ENCODE assay signal across 11 cellular contexts in the genomic region with DNA sequence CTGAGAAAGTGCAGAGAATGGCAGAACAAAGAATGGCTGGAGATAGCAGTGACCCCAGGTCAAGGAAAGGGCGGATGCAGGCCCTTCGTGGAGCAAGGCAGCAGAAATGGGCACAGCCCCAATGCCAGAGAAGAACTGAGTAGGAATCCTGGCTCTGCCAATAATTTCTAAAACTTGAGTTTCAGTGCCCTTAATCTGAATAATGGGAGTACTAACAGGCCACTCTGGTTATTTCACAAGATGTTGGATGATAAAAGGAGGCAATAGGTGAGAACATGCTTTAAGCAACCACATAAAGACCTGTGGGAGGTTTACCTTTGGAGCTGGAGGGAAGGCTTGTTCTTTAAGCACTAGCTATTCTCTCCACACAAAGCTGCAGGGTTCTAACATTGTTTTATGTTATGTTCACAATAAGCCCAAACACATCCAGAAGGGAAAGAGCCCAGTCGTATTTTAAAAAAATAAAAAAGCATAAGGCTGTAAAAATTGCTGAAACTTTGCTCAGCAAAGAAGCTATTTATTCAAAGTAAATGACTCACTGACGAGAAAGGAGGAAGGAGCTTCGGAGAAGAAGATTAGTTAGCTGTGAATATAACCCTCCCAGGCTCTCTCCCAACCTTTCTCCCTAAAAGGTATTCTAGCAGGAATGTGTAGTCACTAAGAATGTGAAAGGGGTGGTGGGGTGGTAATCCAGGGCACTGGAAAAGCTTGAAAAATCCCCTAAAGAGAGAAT.
A peak's percentile ranks its signal among the peaks of the same experiment; 100 is the strongest.
DNase-seq lines count a peak whose midpoint lies in the region; ATAC-seq and TF ChIP-seq lines count a peak whose summit lies in the region.
"Had no signal": no experiment of that assay in that cellular context is flagged by ENCODE, and none has a peak within 500 bp of the region (broad histone marks: within the 10 kb centered on the region; RNA-seq: fewer than 3 reads in every experiment).

No MANE protein-coding gene starts in this region.

- no peak overlapping the region for H3K27ac Mint-ChIP-seq in CD8-positive, alpha-beta T cell
- H3K27ac Mint-ChIP-seq: stimulated activated naive CD8-positive, alpha-beta T cell treated with anti-CD3 and anti-CD28 coated beads, Interleukin-15, Interleukin-2, amounts not matched to agents 100 ng/mL and 50 ng/mL, for 24 hours had no signal

- H3K9me3 ChIP-seq in heart right ventricle: no peaks in the 10 kb centered on the region
- H3K9me3 ChIP-seq in CD8-positive, alpha-beta T cell (ENCODE audit: low read length): no peaks in the 10 kb centered on the region

- H3K4me1 Mint-ChIP-seq in CD8-positive, alpha-beta T cell (ENCODE audit: low read depth): no peaks in the 10 kb centered on the region

- H3K36me3 Mint-ChIP-seq in CD8-positive, alpha-beta T cell: no peaks in the 10 kb centered on the region

- H3K9me3 Mint-ChIP-seq in CD8-positive, alpha-beta T cell: no peaks in the 10 kb centered on the region

- TF ChIP-seq CTCF in WI38 (IDR thresholded peaks at IDR 0.05; ENCODE audit: low read depth, low read length) (no peak), heart right ventricle (IDR thresholded peaks at IDR 0.05) (no peak)
- no peak for TF ChIP-seq CTCF in CD8-positive, alpha-beta T cell (IDR thresholded peaks at IDR 0.05)

- peak in 3 of 8 donors; percentile 28 to 49 (median 48) for ATAC-seq in heart right ventricle
- no peak for ATAC-seq in CD8-positive, alpha-beta T cell

- H3K4me3 Mint-ChIP-seq in CD8-positive, alpha-beta T cell: no peak overlapping the region
- H3K4me3 Mint-ChIP-seq: stimulated activated naive CD8-positive, alpha-beta T cell treated with anti-CD3 and anti-CD28 coated beads, Interleukin-15, Interleukin-2, amounts not matched to agents 100 ng/mL and 50 ng/mL, for 24 hours had no signal

- DNase-seq in ELF-1 (ENCODE audit: low read depth, low spot score) (peak; percentile 24), heart right ventricle (no peak), renal cortical epithelial cell (ENCODE audit: low read depth) (peak; percentile 18), substantia nigra (lab: John Stamatoyannopoulos, UW) (no peak), NCI-H1092 treated with DMSO at 0.1 percent for 48 hours (lab: John Stamatoyannopoulos, UW) (no peak)
- DNase-seq in CD8-positive, alpha-beta T cell: no peak
- DNase-seq in activated CD8-positive, alpha-beta memory T cell treated with anti-CD3 and anti-CD28 coated beads, Interleukin-2, amount 50 U/mL, for 48 hours: no peak
- DNase-seq: effector CD4-positive, alpha-beta T cell; occipital lobe had no signal

- no peaks in the 10 kb centered on the region for H3K27me3 ChIP-seq in heart right ventricle
- no peaks in the 10 kb centered on the region for H3K27me3 ChIP-seq in CD8-positive, alpha-beta T cell (ENCODE audit: insufficient read depth, low read length)

- CTCF ChIA-PET in CD8-positive, alpha-beta T cell (lab: Charles Lee): no interaction called here

- no peaks in the 10 kb centered on the region for H3K27me3 Mint-ChIP-seq in CD8-positive, alpha-beta T cell (ENCODE audit: low read depth)
- H3K27me3 Mint-ChIP-seq: stimulated activated naive CD8-positive, alpha-beta T cell treated with anti-CD3 and anti-CD28 coated beads, Interleukin-15, Interleukin-2, amounts not matched to agents 100 ng/mL and 50 ng/mL, for 24 hours had no signal

- H3K4me1 ChIP-seq in heart right ventricle: peaks cover 0 to 23% (median 14%) of the 10 kb centered on the region in 9 donors
- H3K4me1 ChIP-seq in CD8-positive, alpha-beta T cell (ENCODE audit: insufficient read depth, low read length): no peaks in the 10 kb centered on the region

- H3K27ac ChIP-seq in heart right ventricle (peak overlapping the region in 6 of 10 donors; percentile 2 to 43 (median 32)), substantia nigra (ENCODE audit: low read depth, low read length, poor library complexity, severe bottlenecking) (no peak overlapping the region)
- H3K27ac ChIP-seq in CD8-positive, alpha-beta T cell (ENCODE audit: low read depth, low read length): no peak overlapping the region

- 36 to 49% methylated on average over 5 of the region's 5 CpGs for WGBS in heart right ventricle, 2 donors

- intact Hi-C loops in heart right ventricle (cut with DNase I): no loop called here
- intact Hi-C loops in CD8-positive, alpha-beta T cell (cut with DNase I, micrococcal nuclease): no loop called here

- no peaks in the 10 kb centered on the region for H3K36me3 ChIP-seq in heart right ventricle
- no peaks in the 10 kb centered on the region for H3K36me3 ChIP-seq in CD8-positive, alpha-beta T cell (ENCODE audit: insufficient read depth, low read length)

- H3K4me3 ChIP-seq in WI38 (ENCODE audit: low read depth, low read length) (peak overlapping the region; percentile 35), heart right ventricle (no peak overlapping the region)
- H3K4me3 ChIP-seq in CD8-positive, alpha-beta T cell (ENCODE audit: low read depth, low read length): no peak overlapping the region

- POLR2A ChIA-PET in CD8-positive, alpha-beta T cell (lab: Charles Lee): no interaction called here

Comparison
In these comparisons a context has a peak if more than half of its experiments do, and no peak if none do; other contexts are left out.
1. DNase-seq: peak in ELF-1 (single experiment) and renal cortical epithelial cell (single experiment); none in heart right ventricle (0 of 2), substantia nigra (0 of 49), CD8-positive, alpha-beta T cell (0 of 7), NCI-H1092 treated with DMSO at 0.1 percent for 48 hours (single experiment) and activated CD8-positive, alpha-beta memory T cell treated with anti-CD3 and anti-CD28 coated beads, Interleukin-2, amount 50 U/mL, for 48 hours (single experiment).
2. H3K27ac ChIP-seq: peak in heart right ventricle (6 of 10); none in substantia nigra (single experiment) and CD8-positive, alpha-beta T cell (single experiment).